In genomic region chr14:99672506-99673327, GRCh38 we compare ENCODE assay signal across 9 cellular contexts. TPM values are rescaled to one million over a fixed set of nuclear protein-coding genes. Genes with fewer than 3 reads are reported as not detected.
A peak's percentile ranks its signal among the peaks of the same experiment; 100 is the strongest.
DNase-seq lines count a peak whose midpoint lies in the region; ATAC-seq, FAIRE-seq and TF ChIP-seq lines count a peak whose summit lies in the region.
"Had no signal": no experiment of that assay in that cellular context is flagged by ENCODE, and none has a peak within 500 bp of the region (broad histone marks: within the 10 kb centered on the region; RNA-seq: fewer than 3 reads in every experiment).

No MANE protein-coding gene starts in this region.

- H3K27me3 Mint-ChIP-seq in activated CD4-positive, alpha-beta memory T cell treated with anti-CD3 and anti-CD28 coated beads for 36 hours, result peaks cover 7% of the 10 kb centered on the region

- CTCF ChIA-PET in activated CD4-positive, alpha-beta memory T cell treated with anti-CD3 and anti-CD28 coated beads for 36 hours (lab: Charles Lee), result interaction anchor here (1.4 kb wide), 1 partner anchor 10 kb away, joined by 3 read pairs; no protein-coding TSS in a partner anchor

- H3K36me3 Mint-ChIP-seq in activated CD4-positive, alpha-beta memory T cell treated with anti-CD3 and anti-CD28 coated beads for 36 hours, result no peaks in the 10 kb centered on the region

- peaks cover 17% of the 10 kb centered on the region for H3K4me1 Mint-ChIP-seq in activated CD4-positive, alpha-beta memory T cell treated with anti-CD3 and anti-CD28 coated beads for 36 hours (ENCODE audit: low read depth)

- no peak for TF ChIP-seq CTCF in neutrophil (IDR thresholded peaks at IDR 0.05)
- TF ChIP-seq CTCF in D721Med (IDR thresholded peaks at IDR 0.05; ENCODE audit: insufficient read depth, missing control alignments), result no peak

- no peak overlapping the region for H3K27ac Mint-ChIP-seq in activated CD4-positive, alpha-beta memory T cell treated with anti-CD3 and anti-CD28 coated beads for 36 hours

- H3K36me3 ChIP-seq in neutrophil, result no peaks in the 10 kb centered on the region

- intact Hi-C loops in activated CD4-positive, alpha-beta memory T cell treated with anti-CD3 and anti-CD28 coated beads for 36 hours (cut with micrococcal nuclease), result no loop called here

- peak; percentile 96 for ATAC-seq in GM19351 (IDR thresholded peaks at IDR 0.05; ENCODE audit: unreplicated experiment)
- peak; percentile 83 for ATAC-seq in HG03520 (IDR thresholded peaks at IDR 0.05; ENCODE audit: unreplicated experiment)
- ATAC-seq in HG02973 (IDR thresholded peaks at IDR 0.05; ENCODE audit: unreplicated experiment), result no peak

- H3K4me1 ChIP-seq in neutrophil (ENCODE audit: control insufficient read depth in 1 of 2, insufficient read depth in 1 of 2, low read depth in 1 of 2, low read length in 1 of 2), result peaks cover 0 to 11% of the 10 kb centered on the region in 2 experiments

- POLR2A ChIA-PET in activated CD4-positive, alpha-beta memory T cell treated with anti-CD3 and anti-CD28 coated beads for 36 hours (lab: Charles Lee), result no interaction called here

- FAIRE-seq in D721Med (lab: Jason Lieb, UNC), result no peak

- DNase-seq in activated CD4-positive, alpha-beta memory T cell treated with anti-CD3 and anti-CD28 coated beads for 36 hours, result peak; percentile 28
- DNase-seq in HuH-7.5 (ENCODE audit: low spot score), result no peak
- no peak for DNase-seq in D721Med (ENCODE audit: insufficient read length, low spot score)
- no peak for DNase-seq in effector CD8-positive, alpha-beta T cell (lab: John Stamatoyannopoulos, UW)
- DNase-seq: glutamatergic neuron had no signal

- H3K27me3 ChIP-seq in neutrophil, result peaks cover 44% of the 10 kb centered on the region

- H3K9me3 Mint-ChIP-seq in activated CD4-positive, alpha-beta memory T cell treated with anti-CD3 and anti-CD28 coated beads for 36 hours, result peaks cover under 1% of the 10 kb centered on the region

- no peak overlapping the region for H3K4me3 ChIP-seq in neutrophil (ENCODE audit: low read depth in 1 of 2, low read length in 1 of 2)

- peaks cover 6% of the 10 kb centered on the region for H3K9me3 ChIP-seq in neutrophil

- H3K27ac ChIP-seq in neutrophil, result peak overlapping the region; percentile 43

- no peak overlapping the region for H3K4me3 Mint-ChIP-seq in activated CD4-positive, alpha-beta memory T cell treated with anti-CD3 and anti-CD28 coated beads for 36 hours

RNA-seq across cellular contexts. Expression of gene CYP46A1, which starts 11.4 kb away (rescaled TPM):
- total RNA-seq in activated CD4-positive, alpha-beta memory T cell treated with anti-CD3 and anti-CD28 coated beads for 36 hours, result under 1 TPM; 0.19 to 0.21 TPM

RNA-seq across cellular contexts. Expression of gene HHIPL1, which starts 27.8 kb away (rescaled TPM):
- under 1 TPM; 0.29 to 0.38 TPM for total RNA-seq in activated CD4-positive, alpha-beta memory T cell treated with anti-CD3 and anti-CD28 coated beads for 36 hours
